ENCODE assay signal across 17 cellular contexts in the genomic region with DNA sequence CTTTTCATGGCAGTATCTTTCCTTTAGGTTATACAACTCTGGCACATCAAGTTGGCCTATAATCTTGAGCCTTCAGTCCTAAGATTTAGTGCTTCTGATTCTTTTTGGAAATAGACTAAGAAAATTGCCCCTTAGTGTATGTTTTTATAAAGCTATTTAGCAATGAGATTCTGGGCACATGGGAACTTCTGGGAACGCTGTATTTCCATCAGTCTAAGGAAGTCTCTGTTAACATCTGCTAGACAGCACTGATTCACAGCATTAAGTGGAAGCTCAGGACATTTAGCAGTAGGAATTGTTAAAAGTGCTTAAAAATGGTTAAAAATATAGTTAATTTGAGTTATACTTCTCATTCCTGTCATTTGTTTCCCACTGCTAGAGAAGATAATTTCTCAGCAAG.
"Had no signal": no experiment of that assay in that cellular context is flagged by ENCODE, and none has a peak within 500 bp of the region (broad histone marks: within the 10 kb centered on the region; RNA-seq: fewer than 3 reads in every experiment).

No MANE protein-coding gene starts in this region.

- H3K4me1 ChIP-seq: ascending aorta, left ventricle myocardium inferior, vagina had no signal

- H3K27ac ChIP-seq: ascending aorta, left ventricle myocardium inferior, vagina had no signal

- H3K36me3 ChIP-seq: ascending aorta, left ventricle myocardium inferior, vagina had no signal

- DNase-seq: activated CD4-positive, alpha-beta T cell treated with anti-CD3 and anti-CD28 coated beads, Interleukin-2, amount 10 ng/mL, durations not matched to agents 24 days and 14 days; activated CD4-positive, CD25-positive, alpha-beta regulatory T cell; activated CD8-positive, alpha-beta T cell treated with anti-CD3 and anti-CD28 coated beads, Interleukin-2, amount 10 ng/mL, durations not matched to agents 7 days and 5 days; activated naive CD4-positive, alpha-beta T cell treated with anti-CD3 and anti-CD28 coated beads, Interleukin-2, amount 10 ng/mL, durations not matched to agents 7 days and 5 days; activated T-cell treated with anti-CD3 and anti-CD28 coated beads, Interleukin-2, amount 50 U/mL, for 24 hours; effector CD8-positive, alpha-beta T cell; head of caudate nucleus; kidney glomerular epithelial cell; left ventricle myocardium inferior; mammary epithelial cell; stimulated activated naive CD8-positive, alpha-beta T cell treated with anti-CD3 and anti-CD28 coated beads, Interleukin-15, amount 100 ng/mL, for 72 hours; T-helper 1 cell; T-helper 9 cell; trophoblast cell had no signal

- H3K27me3 ChIP-seq: ascending aorta, vagina had no signal

- H3K4me3 ChIP-seq: ascending aorta, left ventricle myocardium inferior, vagina had no signal

- H3K9me3 ChIP-seq: ascending aorta, left ventricle myocardium inferior, vagina had no signal

- ATAC-seq: activated CD8-positive, alpha-beta T cell treated with anti-CD3 and anti-CD28 coated beads, Interleukin-2, amount 10 ng/mL, durations not matched to agents 7 days and 5 days; esophagus mucosa; stimulated activated naive CD8-positive, alpha-beta T cell treated with anti-CD3 and anti-CD28 coated beads, Interleukin-15, amount 100 ng/mL, for 72 hours had no signal
